ENCODE assay signal across 22 cellular contexts in the genomic region with DNA sequence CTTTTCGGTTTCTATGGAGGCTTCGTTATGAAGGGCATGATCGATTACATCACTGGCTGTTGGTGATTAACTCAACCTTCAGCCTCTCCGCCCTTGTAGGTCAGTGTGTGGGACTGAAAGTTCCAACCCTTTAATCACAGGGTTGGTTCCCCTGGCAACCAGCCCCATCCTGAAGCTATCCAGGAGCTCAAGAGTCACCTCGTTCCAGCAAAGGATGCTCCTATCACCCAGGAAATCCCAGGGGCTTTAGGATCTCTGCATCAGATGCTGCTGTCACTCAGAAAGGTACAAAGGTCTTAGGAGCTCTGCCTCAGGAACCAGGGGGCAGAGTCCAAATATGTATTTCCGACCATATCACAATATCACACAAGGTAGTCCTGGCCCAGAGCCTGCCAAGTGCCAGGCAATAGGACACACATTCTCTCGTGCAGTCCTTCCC.
DNase-seq lines count a peak whose midpoint lies in the region; ATAC-seq lines count a peak whose summit lies in the region.
"Had no signal": no experiment of that assay in that cellular context is flagged by ENCODE, and none has a peak within 500 bp of the region (broad histone marks: within the 10 kb centered on the region; RNA-seq: fewer than 3 reads in every experiment).

No MANE protein-coding gene starts in this region.

- H3K4me1 ChIP-seq in duodenal mucosa (ENCODE audit: control insufficient read depth in 1 of 2, insufficient read depth in 2 of 2, low read length in 2 of 2) (peaks cover 38 to 52% of the 10 kb centered on the region in 2 donors), mucosa of rectum (ENCODE audit: control insufficient read depth in 2 of 2, insufficient read depth in 2 of 2, low read length in 2 of 2) (peaks cover 23 to 38% of the 10 kb centered on the region in 2 donors)
- H3K4me1 ChIP-seq: gastrocnemius medialis had no signal

- peak overlapping the region in 1 of 2 donors; percentile 38 for H3K9ac ChIP-seq in duodenal mucosa (ENCODE audit: low read depth in 1 of 2, low read length in 2 of 2)
- H3K9ac ChIP-seq in mucosa of rectum (ENCODE audit: low read depth in 1 of 2, low read length in 2 of 2): no peak overlapping the region
- H3K9ac ChIP-seq: BLaER1 treated with 17β-estradiol and CSF1 and Interleukin-3, amounts not matched to agents 10 nM and 100 nM; GM23248 had no signal

- no peaks in the 10 kb centered on the region for H3K27me3 ChIP-seq in duodenal mucosa (ENCODE audit: control insufficient read depth in 1 of 2, insufficient read depth in 2 of 2, low read length in 2 of 2)
- no peaks in the 10 kb centered on the region for H3K27me3 ChIP-seq in mucosa of rectum (ENCODE audit: control insufficient read depth in 2 of 2, insufficient read depth in 2 of 2, low read length in 2 of 2)
- H3K27me3 ChIP-seq: BLaER1 treated with 17β-estradiol and CSF1 and Interleukin-3, amounts not matched to agents 10 nM and 100 nM; gastrocnemius medialis; upper lobe of left lung had no signal

- peak overlapping the region; percentile 42 for H3K27ac ChIP-seq in duodenal mucosa (ENCODE audit: low read depth, low read length)
- H3K27ac ChIP-seq in mucosa of rectum (ENCODE audit: low read depth in 2 of 2, low read length in 2 of 2): peak overlapping the region; percentile 25 to 59
- H3K27ac ChIP-seq: BLaER1 treated with 17β-estradiol and CSF1 and Interleukin-3, amounts not matched to agents 10 nM and 100 nM; gastrocnemius medialis; GM23248; left ventricle myocardium inferior; upper lobe of left lung had no signal

- H3K36me3 ChIP-seq in duodenal mucosa (ENCODE audit: control insufficient read depth in 1 of 2, insufficient read depth in 2 of 2, low read length in 2 of 2) (peaks cover 0 to 41% of the 10 kb centered on the region in 2 donors), mucosa of rectum (ENCODE audit: control insufficient read depth in 2 of 2, insufficient read depth in 2 of 2, low read length in 2 of 2) (peaks cover 45 to 64% of the 10 kb centered on the region in 2 donors)

- no peak for ATAC-seq in GM21576 (IDR thresholded peaks at IDR 0.05; ENCODE audit: unreplicated experiment)
- ATAC-seq: activated CD8-positive, alpha-beta T cell treated with anti-CD3 and anti-CD28 coated beads for 36 hours; gastrocnemius medialis; natural killer cell treated with Interleukin-12 subunit alpha and Interleukin-12 subunit beta and Interleukin-15 and Interleukin-18, amount 100 ng/mL, for 72 hours had no signal

- peak overlapping the region in 1 of 2 donors; percentile 11 for H3K4me3 ChIP-seq in duodenal mucosa (ENCODE audit: low read depth in 1 of 2, low read length in 2 of 2)
- no peak overlapping the region for H3K4me3 ChIP-seq in mucosa of rectum (ENCODE audit: low read length in 2 of 2)
- H3K4me3 ChIP-seq: BLaER1 treated with 17β-estradiol and CSF1 and Interleukin-3, amounts not matched to agents 10 nM and 100 nM; gastrocnemius medialis; GM23248; left ventricle myocardium inferior; upper lobe of left lung had no signal

- H3K9me3 ChIP-seq in duodenal mucosa (ENCODE audit: control insufficient read depth in 1 of 2, low read length in 2 of 2) (no peaks in the 10 kb centered on the region), mucosa of rectum (ENCODE audit: control insufficient read depth in 2 of 2, low read length in 2 of 2) (no peaks in the 10 kb centered on the region)
- H3K9me3 ChIP-seq: BLaER1 treated with 17β-estradiol and CSF1 and Interleukin-3, amounts not matched to agents 10 nM and 100 nM; gastrocnemius medialis; left ventricle myocardium inferior; upper lobe of left lung had no signal

- DNase-seq in COLO668 (lab: John Stamatoyannopoulos, UW; ENCODE audit: unreplicated experiment) (peak; percentile 52), NCI-H526 (lab: John Stamatoyannopoulos, UW) (peak; percentile 79 to 89), NCI-H2196 treated with DMSO at 0.1 percent for 48 hours (lab: John Stamatoyannopoulos, UW; ENCODE audit: unreplicated experiment) (no peak), middle frontal gyrus (ENCODE audit: extremely low spot score, low spot score) (no peak), SKM-1 treated with dmso at 0.1 percent for 144 hours (lab: John Stamatoyannopoulos, UW; ENCODE audit: unreplicated experiment) (no peak)
- DNase-seq: activated CD8-positive, alpha-beta T cell treated with anti-CD3 and anti-CD28 coated beads for 36 hours; activated gamma-delta T cell; activated naive CD8-positive, alpha-beta T cell treated with anti-CD3 and anti-CD28 coated beads, Interleukin-2, amount 10 ng/mL, durations not matched to agents 7 days and 5 days; caudate nucleus; gastrocnemius medialis; GM23248; IMR-90; left ventricle myocardium inferior; NCI-H187 treated with DMSO at 0.1 percent for 48 hours; NCI-H82; stimulated activated CD4-positive, alpha-beta T cell treated with anti-CD3 and anti-CD28 coated beads, Interleukin-2, amount 100 ng/mL, for 24 hours; upper lobe of left lung had no signal

Comparison
In these comparisons a context has a peak if more than half of its experiments do, and no peak if none do; other contexts are left out.
1. DNase-seq: peak in COLO668 (single experiment) and NCI-H526 (2 of 2); none in NCI-H2196 treated with DMSO at 0.1 percent for 48 hours (single experiment), middle frontal gyrus (single experiment) and SKM-1 treated with dmso at 0.1 percent for 144 hours (single experiment).